In the genomic region with DNA sequence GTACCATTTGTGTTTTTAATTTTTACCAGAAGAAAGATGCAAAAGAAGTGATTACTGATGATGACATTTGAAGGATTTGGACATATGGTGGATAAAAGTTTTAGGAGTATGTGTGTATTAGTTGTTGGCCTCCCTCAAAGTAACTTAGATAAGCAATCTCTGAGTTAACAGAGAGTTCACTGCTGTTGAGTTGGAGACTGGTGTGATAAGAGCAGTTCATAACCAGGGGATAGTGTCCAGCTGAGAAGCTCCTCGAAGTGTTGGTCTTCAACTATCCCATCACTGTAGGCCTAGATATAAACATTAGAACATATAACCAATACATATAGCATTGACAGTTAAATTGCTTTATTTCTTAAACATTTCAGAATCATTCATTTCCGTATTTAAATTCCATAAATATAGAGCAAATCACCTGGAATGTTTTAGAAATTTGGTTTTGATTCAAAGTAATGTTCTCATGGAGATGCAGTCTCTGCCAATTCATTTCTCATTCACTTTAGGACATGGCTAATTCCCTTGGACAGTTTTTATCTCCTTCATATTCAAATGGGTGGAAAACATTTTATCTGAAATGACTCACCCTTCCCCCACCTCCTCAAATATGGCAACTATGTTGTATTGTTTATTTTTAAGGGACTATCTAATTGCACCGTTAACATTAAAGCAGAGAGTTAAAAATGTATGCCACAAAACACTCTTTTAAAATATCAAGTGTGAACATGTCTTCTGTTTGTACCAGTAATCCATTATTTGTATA, we compare ENCODE assay signal across 1 cellular context.
TF ChIP-seq lines count a peak whose summit lies in the region.

No MANE protein-coding gene starts in this region.

TF ChIP-seq in K562, 482 proteins besides CTCF, POLR2A, EP300 and RAD21 (continued from another document):
- TF ChIP-seq, protein P1, sequence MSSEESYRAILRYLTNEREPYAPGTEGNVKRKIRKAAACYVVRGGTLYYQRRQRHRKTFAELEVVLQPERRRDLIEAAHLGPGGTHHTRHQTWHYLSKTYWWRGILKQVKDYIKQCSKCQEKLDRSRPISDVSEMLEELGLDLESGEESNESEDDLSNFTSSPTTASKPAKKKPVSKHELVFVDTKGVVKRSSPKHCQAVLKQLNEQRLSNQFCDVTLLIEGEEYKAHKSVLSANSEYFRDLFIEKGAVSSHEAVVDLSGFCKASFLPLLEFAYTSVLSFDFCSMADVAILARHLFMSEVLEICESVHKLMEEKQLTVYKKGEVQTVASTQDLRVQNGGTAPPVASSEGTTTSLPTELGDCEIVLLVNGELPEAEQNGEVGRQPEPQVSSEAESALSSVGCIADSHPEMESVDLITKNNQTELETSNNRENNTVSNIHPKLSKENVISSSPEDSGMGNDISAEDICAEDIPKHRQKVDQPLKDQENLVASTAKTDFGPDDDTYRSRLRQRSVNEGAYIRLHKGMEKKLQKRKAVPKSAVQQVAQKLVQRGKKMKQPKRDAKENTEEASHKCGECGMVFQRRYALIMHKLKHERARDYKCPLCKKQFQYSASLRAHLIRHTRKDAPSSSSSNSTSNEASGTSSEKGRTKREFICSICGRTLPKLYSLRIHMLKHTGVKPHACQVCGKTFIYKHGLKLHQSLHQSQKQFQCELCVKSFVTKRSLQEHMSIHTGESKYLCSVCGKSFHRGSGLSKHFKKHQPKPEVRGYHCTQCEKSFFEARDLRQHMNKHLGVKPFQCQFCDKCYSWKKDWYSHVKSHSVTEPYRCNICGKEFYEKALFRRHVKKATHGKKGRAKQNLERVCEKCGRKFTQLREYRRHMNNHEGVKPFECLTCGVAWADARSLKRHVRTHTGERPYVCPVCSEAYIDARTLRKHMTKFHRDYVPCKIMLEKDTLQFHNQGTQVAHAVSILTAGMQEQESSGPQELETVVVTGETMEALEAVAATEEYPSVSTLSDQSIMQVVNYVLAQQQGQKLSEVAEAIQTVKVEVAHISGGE (CRISPR knock-in tag; IDR thresholded peaks at IDR 0.05): 0 out of 6 replicates have a peak, but pooled peaks of 1 of the 3 experiments have one; percentile 35
- TF ChIP-seq, protein P2, sequence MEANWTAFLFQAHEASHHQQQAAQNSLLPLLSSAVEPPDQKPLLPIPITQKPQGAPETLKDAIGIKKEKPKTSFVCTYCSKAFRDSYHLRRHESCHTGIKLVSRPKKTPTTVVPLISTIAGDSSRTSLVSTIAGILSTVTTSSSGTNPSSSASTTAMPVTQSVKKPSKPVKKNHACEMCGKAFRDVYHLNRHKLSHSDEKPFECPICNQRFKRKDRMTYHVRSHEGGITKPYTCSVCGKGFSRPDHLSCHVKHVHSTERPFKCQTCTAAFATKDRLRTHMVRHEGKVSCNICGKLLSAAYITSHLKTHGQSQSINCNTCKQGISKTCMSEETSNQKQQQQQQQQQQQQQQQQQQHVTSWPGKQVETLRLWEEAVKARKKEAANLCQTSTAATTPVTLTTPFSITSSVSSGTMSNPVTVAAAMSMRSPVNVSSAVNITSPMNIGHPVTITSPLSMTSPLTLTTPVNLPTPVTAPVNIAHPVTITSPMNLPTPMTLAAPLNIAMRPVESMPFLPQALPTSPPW (CRISPR knock-in tag; IDR thresholded peaks at IDR 0.05): 0 out of 2 replicates have a peak, but pooled peaks have one; percentile 1
- TF ChIP-seq FOSL1 (tag; conservative IDR thresholded peaks at IDR 0.05) (peak; percentile 52), HDGF (IDR thresholded peaks at IDR 0.05) (no peak), CBFA2T3 (IDR thresholded peaks at IDR 0.05) (peak; percentile 29; the same call in 1 of the 2 replicates), NBN (IDR thresholded peaks at IDR 0.05; ENCODE audit: low read depth) (no peak), ZNF79 (CRISPR knock-in tag; IDR thresholded peaks at IDR 0.05; ENCODE audit: low read depth) (no peak), MEF2A (IDR thresholded peaks at IDR 0.05; ENCODE audit: control insufficient read depth, low read depth, low read length) (no peak), ARID1B (IDR thresholded peaks at IDR 0.05) (peak; percentile 32), CEBPG (CRISPR knock-in tag; IDR thresholded peaks at IDR 0.05) (no peak), CEBPG (tag; conservative IDR thresholded peaks at IDR 0.05 in 1 of 2, IDR thresholded peaks at IDR 0.05 in 1 of 2) (no peak), NR4A1 (CRISPR knock-in tag; IDR thresholded peaks at IDR 0.05) (no peak), NR4A1 (tag; IDR thresholded peaks at IDR 0.05) (0 out of 2 replicates have a peak, but pooled peaks have one; percentile 36)
- TF ChIP-seq, protein P3, sequence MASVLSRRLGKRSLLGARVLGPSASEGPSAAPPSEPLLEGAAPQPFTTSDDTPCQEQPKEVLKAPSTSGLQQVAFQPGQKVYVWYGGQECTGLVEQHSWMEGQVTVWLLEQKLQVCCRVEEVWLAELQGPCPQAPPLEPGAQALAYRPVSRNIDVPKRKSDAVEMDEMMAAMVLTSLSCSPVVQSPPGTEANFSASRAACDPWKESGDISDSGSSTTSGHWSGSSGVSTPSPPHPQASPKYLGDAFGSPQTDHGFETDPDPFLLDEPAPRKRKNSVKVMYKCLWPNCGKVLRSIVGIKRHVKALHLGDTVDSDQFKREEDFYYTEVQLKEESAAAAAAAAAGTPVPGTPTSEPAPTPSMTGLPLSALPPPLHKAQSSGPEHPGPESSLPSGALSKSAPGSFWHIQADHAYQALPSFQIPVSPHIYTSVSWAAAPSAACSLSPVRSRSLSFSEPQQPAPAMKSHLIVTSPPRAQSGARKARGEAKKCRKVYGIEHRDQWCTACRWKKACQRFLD (CRISPR knock-in tag; IDR thresholded peaks at IDR 0.05): no peak
- TF ChIP-seq, protein P4, sequence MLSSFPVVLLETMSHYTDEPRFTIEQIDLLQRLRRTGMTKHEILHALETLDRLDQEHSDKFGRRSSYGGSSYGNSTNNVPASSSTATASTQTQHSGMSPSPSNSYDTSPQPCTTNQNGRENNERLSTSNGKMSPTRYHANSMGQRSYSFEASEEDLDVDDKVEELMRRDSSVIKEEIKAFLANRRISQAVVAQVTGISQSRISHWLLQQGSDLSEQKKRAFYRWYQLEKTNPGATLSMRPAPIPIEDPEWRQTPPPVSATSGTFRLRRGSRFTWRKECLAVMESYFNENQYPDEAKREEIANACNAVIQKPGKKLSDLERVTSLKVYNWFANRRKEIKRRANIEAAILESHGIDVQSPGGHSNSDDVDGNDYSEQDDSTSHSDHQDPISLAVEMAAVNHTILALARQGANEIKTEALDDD (IDR thresholded peaks at IDR 0.05): peak; percentile 88
- TF ChIP-seq, protein P5, sequence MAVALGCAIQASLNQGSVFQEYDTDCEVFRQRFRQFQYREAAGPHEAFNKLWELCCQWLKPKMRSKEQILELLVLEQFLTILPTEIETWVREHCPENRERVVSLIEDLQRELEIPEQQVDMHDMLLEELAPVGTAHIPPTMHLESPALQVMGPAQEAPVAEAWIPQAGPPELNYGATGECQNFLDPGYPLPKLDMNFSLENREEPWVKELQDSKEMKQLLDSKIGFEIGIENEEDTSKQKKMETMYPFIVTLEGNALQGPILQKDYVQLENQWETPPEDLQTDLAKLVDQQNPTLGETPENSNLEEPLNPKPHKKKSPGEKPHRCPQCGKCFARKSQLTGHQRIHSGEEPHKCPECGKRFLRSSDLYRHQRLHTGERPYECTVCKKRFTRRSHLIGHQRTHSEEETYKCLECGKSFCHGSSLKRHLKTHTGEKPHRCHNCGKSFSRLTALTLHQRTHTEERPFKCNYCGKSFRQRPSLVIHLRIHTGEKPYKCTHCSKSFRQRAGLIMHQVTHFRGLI (CRISPR knock-in tag; IDR thresholded peaks at IDR 0.05): no peak
- TF ChIP-seq, protein P6, sequence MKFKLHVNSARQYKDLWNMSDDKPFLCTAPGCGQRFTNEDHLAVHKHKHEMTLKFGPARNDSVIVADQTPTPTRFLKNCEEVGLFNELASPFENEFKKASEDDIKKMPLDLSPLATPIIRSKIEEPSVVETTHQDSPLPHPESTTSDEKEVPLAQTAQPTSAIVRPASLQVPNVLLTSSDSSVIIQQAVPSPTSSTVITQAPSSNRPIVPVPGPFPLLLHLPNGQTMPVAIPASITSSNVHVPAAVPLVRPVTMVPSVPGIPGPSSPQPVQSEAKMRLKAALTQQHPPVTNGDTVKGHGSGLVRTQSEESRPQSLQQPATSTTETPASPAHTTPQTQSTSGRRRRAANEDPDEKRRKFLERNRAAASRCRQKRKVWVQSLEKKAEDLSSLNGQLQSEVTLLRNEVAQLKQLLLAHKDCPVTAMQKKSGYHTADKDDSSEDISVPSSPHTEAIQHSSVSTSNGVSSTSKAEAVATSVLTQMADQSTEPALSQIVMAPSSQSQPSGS (CRISPR knock-in tag; IDR thresholded peaks at IDR 0.05): no peak
TF ChIP-seq in K562: peak in this region for 9.
